ENCODE assay signal across 8 cellular contexts in genomic region chr18:14086459-14087231, GRCh38. TPM values are rescaled to one million over a fixed set of nuclear protein-coding genes. Genes with fewer than 3 reads are reported as not detected.
A peak's percentile ranks its signal among the peaks of the same experiment; 100 is the strongest.
DNase-seq lines count a peak whose midpoint lies in the region; ATAC-seq, FAIRE-seq and TF ChIP-seq lines count a peak whose summit lies in the region.

No MANE protein-coding gene starts in this region.

- no peaks in the 10 kb centered on the region for H4K20me1 ChIP-seq in mammary epithelial cell (ENCODE audit: insufficient read depth, low read length)

- H3K4me2 ChIP-seq in mammary epithelial cell (ENCODE audit: insufficient read depth, low read depth, low read length) = no peak overlapping the region

- H3K79me2 ChIP-seq in mammary epithelial cell (ENCODE audit: insufficient read depth, low read length) = no peaks in the 10 kb centered on the region

- ATAC-seq in left lung (peak; percentile 84), GM18505 (IDR thresholded peaks at IDR 0.05; ENCODE audit: unreplicated experiment) (no peak)

- peaks cover 3% of the 10 kb centered on the region for H3K9me3 ChIP-seq in mammary epithelial cell (replicated peaks; ENCODE audit: insufficient read depth, low read length)
- H3K9me3 ChIP-seq in left lung = no peaks in the 10 kb centered on the region
- H3K9me3 ChIP-seq in effector memory CD4-positive, alpha-beta T cell (ENCODE audit: control insufficient read depth, low read length) = no peaks in the 10 kb centered on the region

- dilution Hi-C loops in mammary epithelial cell (cut with HindIII; ENCODE audit: low sequenced_read_pairs) = no loop called here

- 44% methylated on average over 9 of the region's 9 CpGs for whole genome bisulfite sequencing in mammary epithelial cell (ENCODE audit: low coverage, missing lambda C conversion rate)

- BruUV-seq in mammary epithelial cell (replicated peaks; lab: Mats Ljungman, UMichigan) = no TSS peak

- no peak for TF ChIP-seq POLR2A in H54 (IDR thresholded peaks at IDR 0.05; ENCODE audit: low read depth, low read length)
- no peak for TF ChIP-seq POLR2A in GM18505 (IDR thresholded peaks at IDR 0.05; ENCODE audit: borderline replicate concordance, extremely low read depth, insufficient read depth, insufficient read length)

- DNase-seq in DMS114 treated with DMSO at 0.1 percent for 48 hours (lab: John Stamatoyannopoulos, UW; ENCODE audit: unreplicated experiment) (peak; percentile 4), H54 (ENCODE audit: insufficient read length, low spot score) (peak; percentile 15), NCI-H226 (peak; percentile 8), mammary epithelial cell (peak; percentile 4), left lung (no peak), immature natural killer cell (no peak)
- DNase-seq in effector memory CD4-positive, alpha-beta T cell = no peak

- H3K4me3 Mint-ChIP-seq in immature natural killer cell = no peak overlapping the region

- H3K9me3 Mint-ChIP-seq in immature natural killer cell = no peaks in the 10 kb centered on the region

- H3K27ac ChIP-seq in mammary epithelial cell (ENCODE audit: insufficient read depth, low read depth, low read length) (no peak overlapping the region), left lung (no peak overlapping the region)
- H3K27ac ChIP-seq in effector memory CD4-positive, alpha-beta T cell (ENCODE audit: insufficient read depth, low read length, poor library complexity, severe bottlenecking) = no peak overlapping the region

- no peak overlapping the region for H2AFZ ChIP-seq in mammary epithelial cell (ENCODE audit: low read depth, low read length)

- H3K4me1 Mint-ChIP-seq in immature natural killer cell = no peaks in the 10 kb centered on the region

- TF ChIP-seq CTCF in mammary epithelial cell (conservative IDR thresholded peaks at IDR 0.05 in 1 of 2, IDR thresholded peaks at IDR 0.05 in 1 of 2; ENCODE audit: extremely low read depth in 1 of 2, insufficient read depth in 1 of 2, low read depth in 1 of 2, low read length in 2 of 2) = peak; percentile 60 to 69
- peak; percentile 26 to 47 for TF ChIP-seq CTCF in left lung (IDR thresholded peaks at IDR 0.05)

- no peak overlapping the region for H3K9ac ChIP-seq in mammary epithelial cell (ENCODE audit: insufficient read depth, low read length)

- intact Hi-C loops in mammary epithelial cell (cut with micrococcal nuclease) = loop anchor here (1.0 to 10.0 kb wide), 3 partner anchors 254 to 532 kb away; no protein-coding TSS in a partner anchor
- intact Hi-C loops in left lung (cut with DNase I) = loop anchor here in 1 of 2 donors (10.0 kb wide), 1 partner anchor 262 kb away; the partner anchor contains the start of gene MC5R

- peak; percentile 58 for FAIRE-seq in H54 (lab: Jason Lieb, UNC)

- CTCF ChIA-PET in mammary epithelial cell (lab: Charles Lee; ENCODE audit: low non-redundant PET) = interaction anchor here (0.6 to 0.7 kb wide), 2 partner anchors 19 to 274 kb away, joined by 3 read pairs; no protein-coding TSS in a partner anchor

- H3K4me1 ChIP-seq in mammary epithelial cell (ENCODE audit: insufficient read depth, low read length) = no peaks in the 10 kb centered on the region
- H3K4me1 ChIP-seq in left lung = no peaks in the 10 kb centered on the region
- no peaks in the 10 kb centered on the region for H3K4me1 ChIP-seq in effector memory CD4-positive, alpha-beta T cell (ENCODE audit: control insufficient read depth, insufficient read depth, low read length, poor library complexity, severe bottlenecking)

- H3K27ac Mint-ChIP-seq in immature natural killer cell = no peak overlapping the region

- in situ Hi-C loops in mammary epithelial cell (cut with MboI; ENCODE audit: low sequenced_read_pairs in 2 of 2) = loop anchor here in 1 of 2 donors (10.0 kb wide), 1 partner anchor 262 kb away; the partner anchor contains the start of gene MC5R

- peaks cover 0 to 4% (median 2%) of the 10 kb centered on the region in 3 donors for H3K27me3 Mint-ChIP-seq in immature natural killer cell (ENCODE audit: low read depth in 3 of 3)

- no peaks in the 10 kb centered on the region for H3K36me3 Mint-ChIP-seq in immature natural killer cell

- H3K27me3 ChIP-seq in mammary epithelial cell (ENCODE audit: insufficient read depth, low read length) (no peaks in the 10 kb centered on the region), left lung (no peaks in the 10 kb centered on the region)
- H3K27me3 ChIP-seq in effector memory CD4-positive, alpha-beta T cell (replicated peaks; ENCODE audit: control insufficient read depth, insufficient read depth, low read length, poor library complexity, severe bottlenecking) = no peaks in the 10 kb centered on the region

- H3K4me3 ChIP-seq in mammary epithelial cell (replicated peaks in 1 of 3; ENCODE audit: insufficient read depth in 1 of 3, low read depth in 2 of 3, low read length in 3 of 3) (no peak overlapping the region), left lung (no peak overlapping the region)
- no peak overlapping the region for H3K4me3 ChIP-seq in effector memory CD4-positive, alpha-beta T cell (ENCODE audit: insufficient read depth, low read depth, low read length, poor library complexity, severe bottlenecking)

- H3K36me3 ChIP-seq in mammary epithelial cell (ENCODE audit: insufficient read depth, low read length) = no peaks in the 10 kb centered on the region
- H3K36me3 ChIP-seq in left lung = no peaks in the 10 kb centered on the region
- no peaks in the 10 kb centered on the region for H3K36me3 ChIP-seq in effector memory CD4-positive, alpha-beta T cell (ENCODE audit: control insufficient read depth, insufficient read depth, low read length)

RNA-seq across cellular contexts. Expression of gene ZNF519, which starts 45.6 kb away (rescaled TPM):
- total RNA-seq in mammary epithelial cell = 1 to 10 TPM; 3.8 to 5.5 TPM
- polyA plus RNA-seq in mammary epithelial cell = 1.6 TPM
- not detected for polyA minus RNA-seq in mammary epithelial cell
- 1 to 10 TPM; 4.6 to 6.0 TPM for total RNA-seq in left lung
- polyA plus RNA-seq in immature natural killer cell = 1 to 10 TPM; 1.8 to 7.4 (median 3.8) TPM

Comparison
In these comparisons a context has a peak if more than half of its experiments do, and no peak if none do; other contexts are left out.
1. DNase-seq: peak in DMS114 treated with DMSO at 0.1 percent for 48 hours (single experiment), H54 (single experiment), NCI-H226 (single experiment) and mammary epithelial cell (single experiment); none in left lung (0 of 2), immature natural killer cell (0 of 3) and effector memory CD4-positive, alpha-beta T cell (0 of 3).